1 cellular context compared by ENCODE assay signal in genomic region chr10:93554760-93555432, GRCh38.
TF ChIP-seq lines count a peak whose summit lies in the region.

No MANE protein-coding gene starts in this region.

TF ChIP-seq in HepG2, 621 proteins besides CTCF, POLR2A, EP300 and RAD21 (continued from another document):
- TF ChIP-seq HMGXB4 (CRISPR knock-in tag; IDR thresholded peaks at IDR 0.05; ENCODE audit: borderline replicate concordance in 1 of 2, low read depth in 1 of 2), result peak in 1 of 2 experiments; percentile 65; a peak in 1 of 4 replicates
- TF ChIP-seq ZBTB4 (CRISPR knock-in tag; IDR thresholded peaks at IDR 0.05; ENCODE audit: borderline replicate concordance), result no peak
- TF ChIP-seq MTERF4 (CRISPR knock-in tag; IDR thresholded peaks at IDR 0.05), result peak; percentile 62; the same call in 1 of the 2 replicates
- no peak for TF ChIP-seq MED1 (CRISPR knock-in tag; IDR thresholded peaks at IDR 0.05)
